Comparison of ENCODE assay signal across 10 cellular contexts in genomic region chr3:12893247-12893646, GRCh38.
"Had no signal": no experiment of that assay in that cellular context is flagged by ENCODE, and none has a peak within 500 bp of the region (broad histone marks: within the 10 kb centered on the region; RNA-seq: fewer than 3 reads in every experiment).

No MANE protein-coding gene starts in this region.

- H3K9me3 ChIP-seq: esophagus muscularis mucosa, pancreas had no signal

- DNase-seq: activated CD4-positive, alpha-beta T cell treated with anti-CD3 and anti-CD28 coated beads for 48 hours; activated naive CD4-positive, alpha-beta T cell treated with anti-CD3 and anti-CD28 coated beads for 36 hours; amygdala; dorsolateral prefrontal cortex; retina; small intestine had no signal

- H3K27ac ChIP-seq: pancreas had no signal

- H3K4me3 Mint-ChIP-seq: activated naive CD4-positive, alpha-beta T cell treated with anti-CD3 and anti-CD28 coated beads for 36 hours; activated T-helper 1 cell treated with anti-CD3 and anti-CD28 coated beads, Interleukin-12 subunit alpha, Interleukin-12 subunit beta, Interleukin-2, Interleukin-4 antibody, amounts not matched to agents 30 ng/mL and 10 ng/mL and 1 ng/mL, durations not matched to agents 14 hours and 24 hours and 36 hours; neural crest cell had no signal

- H3K4me3 ChIP-seq: dorsolateral prefrontal cortex, esophagus muscularis mucosa, pancreas had no signal

- H3K4me1 ChIP-seq: pancreas had no signal

- H3K27ac Mint-ChIP-seq: activated naive CD4-positive, alpha-beta T cell treated with anti-CD3 and anti-CD28 coated beads for 36 hours; activated T-helper 1 cell treated with anti-CD3 and anti-CD28 coated beads, Interleukin-12 subunit alpha, Interleukin-12 subunit beta, Interleukin-2, Interleukin-4 antibody, amounts not matched to agents 30 ng/mL and 10 ng/mL and 1 ng/mL, durations not matched to agents 14 hours and 24 hours and 36 hours had no signal

- H3K36me3 ChIP-seq: pancreas had no signal

- H3K27me3 ChIP-seq: dorsolateral prefrontal cortex, esophagus muscularis mucosa had no signal

- ATAC-seq: pancreas had no signal

- H3K9me3 Mint-ChIP-seq: activated naive CD4-positive, alpha-beta T cell treated with anti-CD3 and anti-CD28 coated beads for 36 hours; activated T-helper 1 cell treated with anti-CD3 and anti-CD28 coated beads, Interleukin-12 subunit alpha, Interleukin-12 subunit beta, Interleukin-2, Interleukin-4 antibody, amounts not matched to agents 30 ng/mL and 10 ng/mL and 1 ng/mL, durations not matched to agents 14 hours and 24 hours and 36 hours; neural crest cell had no signal
